ENCODE assay signal across 17 cellular contexts in genomic region chr7:152902870-152903860, GRCh38.
DNase-seq lines count a peak whose midpoint lies in the region; ATAC-seq, FAIRE-seq and TF ChIP-seq lines count a peak whose summit lies in the region.
"Had no signal": no experiment of that assay in that cellular context is flagged by ENCODE, and none has a peak within 500 bp of the region (broad histone marks: within the 10 kb centered on the region; RNA-seq: fewer than 3 reads in every experiment).

No MANE protein-coding gene starts in this region.

- H3K27me3 ChIP-seq in neuronal stem cell (ENCODE audit: control insufficient read depth in 3 of 3, insufficient read depth in 3 of 3, low read depth in 1 of 3, low read length in 3 of 3): no peaks in the 10 kb centered on the region
- no peaks in the 10 kb centered on the region for H3K27me3 ChIP-seq in stomach smooth muscle (ENCODE audit: control insufficient read depth in 1 of 2, insufficient read depth in 2 of 2, low read length in 2 of 2)
- H3K27me3 ChIP-seq: BLaER1 had no signal

- WGBS in neuronal stem cell (ENCODE audit: extremely low coverage in 2 of 2, insufficient read length in 2 of 2, insufficient replicate concordance in 1 of 2), 2 donors: no CpG with 5 or more reads among the region's 50 CpGs

- H2AFZ ChIP-seq in neuronal stem cell (ENCODE audit: low read length): peak overlapping the region; percentile 76

- no peak for ATAC-seq in HG03108 (IDR thresholded peaks at IDR 0.05; ENCODE audit: unreplicated experiment)

- no peak for FAIRE-seq in kidney (lab: Jason Lieb, UNC)
- FAIRE-seq: GM12892 had no signal

- peaks cover 4 to 16% of the 10 kb centered on the region in 2 donors for H3K4me1 ChIP-seq in kidney (ENCODE audit: control insufficient read depth in 1 of 2, insufficient read depth in 1 of 2, low read depth in 1 of 2, low read length in 2 of 2)
- H3K4me1 ChIP-seq in neuronal stem cell (ENCODE audit: control insufficient read depth in 2 of 2, insufficient read depth in 1 of 2, low read depth in 1 of 2, low read length in 2 of 2): peaks cover 0 to 3% of the 10 kb centered on the region in 2 donors
- H3K4me1 ChIP-seq in stomach smooth muscle (ENCODE audit: control insufficient read depth, insufficient read depth, low read length): peaks cover 12% of the 10 kb centered on the region
- H3K4me1 ChIP-seq: BLaER1, Caco-2 had no signal

- H3K9me3 ChIP-seq in kidney (ENCODE audit: control insufficient read depth in 1 of 2, low read length in 2 of 2): no peaks in the 10 kb centered on the region
- H3K9me3 ChIP-seq in neuronal stem cell (replicated peaks in 1 of 2; ENCODE audit: control insufficient read depth in 2 of 2, insufficient read depth in 1 of 2, low read depth in 1 of 2, low read length in 2 of 2): no peaks in the 10 kb centered on the region
- H3K9me3 ChIP-seq in stomach smooth muscle (ENCODE audit: control insufficient read depth in 2 of 2, low read length in 2 of 2): no peaks in the 10 kb centered on the region
- H3K9me3 ChIP-seq: BLaER1, Caco-2 had no signal

- H3K27ac ChIP-seq in kidney (ENCODE audit: low read depth in 2 of 2, low read length in 2 of 2) (peak overlapping the region; percentile 40 to 81), neuronal stem cell (replicated peaks; ENCODE audit: low read length) (no peak overlapping the region), stomach smooth muscle (ENCODE audit: low read length) (peak overlapping the region; percentile 37)
- H3K27ac ChIP-seq: BLaER1 had no signal

- intact Hi-C loops in kidney (cut with DNase I): no loop called here

- H2BK15ac ChIP-seq in neuronal stem cell (ENCODE audit: low read length): peak overlapping the region; percentile 98

- no peak overlapping the region for H3K9ac ChIP-seq in kidney (ENCODE audit: low read length in 2 of 2)
- H3K9ac ChIP-seq in neuronal stem cell (ENCODE audit: low read depth, low read length, poor library complexity): no peak overlapping the region
- H3K9ac ChIP-seq in stomach smooth muscle (ENCODE audit: low read length in 2 of 2): no peak overlapping the region
- H3K9ac ChIP-seq: BLaER1 had no signal

- no peak for TF ChIP-seq CTCF in kidney (IDR thresholded peaks at IDR 0.05; ENCODE audit: borderline replicate concordance, extremely low read depth, insufficient read depth)

- no peak overlapping the region for H3K4me3 ChIP-seq in kidney (ENCODE audit: low read length in 2 of 2)
- no peak overlapping the region for H3K4me3 ChIP-seq in neuronal stem cell (ENCODE audit: low read length in 2 of 2)
- H3K4me3 ChIP-seq in stomach smooth muscle (ENCODE audit: low read length in 2 of 2): no peak overlapping the region
- H3K4me3 ChIP-seq: BLaER1 had no signal

- peak overlapping the region; percentile 87 for H3K18ac ChIP-seq in neuronal stem cell (ENCODE audit: low read length)

- H3K14ac ChIP-seq in neuronal stem cell (ENCODE audit: low read length): peak overlapping the region; percentile 91

- DNase-seq in activated effector memory CD4-positive, alpha-beta T cell treated with anti-CD3 and anti-CD28 coated beads, Interleukin-2, amount 50 U/mL, for 16 hours: peak; percentile 46
- no peak for DNase-seq in activated effector memory CD4-positive, alpha-beta T cell treated with Interleukin-2 at 50 U/mL for 16 hours
- DNase-seq in kidney (peak; percentile 54), neuronal stem cell (ENCODE audit: low spot score) (no peak), NCI-H226 (no peak), ecto neural progenitor cell (ENCODE audit: low spot score) (no peak)
- DNase-seq: 8988T; AML-193; Caco-2; CD8-positive, alpha-beta memory T cell; DND-41; GDM1; HCEC 1CT had no signal

- H2BK12ac ChIP-seq in neuronal stem cell (ENCODE audit: low read length): peak overlapping the region; percentile 91

- no peaks in the 10 kb centered on the region for H3K79me1 ChIP-seq in neuronal stem cell (ENCODE audit: low read depth, low read length)

- H3K4me2 ChIP-seq in neuronal stem cell (ENCODE audit: insufficient read depth, low read length, poor library complexity, severe bottlenecking): no peak overlapping the region
- H3K4me2 ChIP-seq: BLaER1 had no signal

- no peaks in the 10 kb centered on the region for H3K36me3 ChIP-seq in kidney (ENCODE audit: control insufficient read depth in 1 of 2, insufficient read depth in 2 of 2, low read length in 2 of 2)
- H3K36me3 ChIP-seq in neuronal stem cell (replicated peaks in 1 of 2; ENCODE audit: control insufficient read depth in 2 of 2, insufficient read depth in 2 of 2, low read length in 2 of 2): no peaks in the 10 kb centered on the region
- no peaks in the 10 kb centered on the region for H3K36me3 ChIP-seq in stomach smooth muscle (ENCODE audit: control insufficient read depth in 2 of 2, insufficient read depth in 2 of 2, low read length in 2 of 2)
- H3K36me3 ChIP-seq: BLaER1 had no signal

- H4K91ac ChIP-seq in neuronal stem cell (ENCODE audit: low read depth, low read length, poor library complexity): peak overlapping the region; percentile 99

- H3K23ac ChIP-seq in neuronal stem cell (ENCODE audit: low read depth, low read length, poor library complexity): peak overlapping the region; percentile 82

- H3K4ac ChIP-seq in neuronal stem cell (ENCODE audit: low read length): peak overlapping the region; percentile 61

- H4K8ac ChIP-seq in neuronal stem cell (ENCODE audit: low read depth, low read length): peak overlapping the region; percentile 72

- H2BK120ac ChIP-seq in neuronal stem cell (ENCODE audit: low read depth, low read length): no peak overlapping the region

- H2AK5ac ChIP-seq in neuronal stem cell (ENCODE audit: low read depth, low read length): peak overlapping the region; percentile 77

- H2BK5ac ChIP-seq in neuronal stem cell (ENCODE audit: low read length): no peak overlapping the region

Comparison
In these comparisons a context has a peak if more than half of its experiments do, and no peak if none do; other contexts are left out.
1. DNase-seq: peak in activated effector memory CD4-positive, alpha-beta T cell treated with anti-CD3 and anti-CD28 coated beads, Interleukin-2, amount 50 U/mL, for 16 hours (single experiment) and kidney (single experiment); none in activated effector memory CD4-positive, alpha-beta T cell treated with Interleukin-2 at 50 U/mL for 16 hours (single experiment), neuronal stem cell (single experiment), NCI-H226 (single experiment) and ecto neural progenitor cell (single experiment).